23 cellular contexts compared by ENCODE assay signal in the genomic region with DNA sequence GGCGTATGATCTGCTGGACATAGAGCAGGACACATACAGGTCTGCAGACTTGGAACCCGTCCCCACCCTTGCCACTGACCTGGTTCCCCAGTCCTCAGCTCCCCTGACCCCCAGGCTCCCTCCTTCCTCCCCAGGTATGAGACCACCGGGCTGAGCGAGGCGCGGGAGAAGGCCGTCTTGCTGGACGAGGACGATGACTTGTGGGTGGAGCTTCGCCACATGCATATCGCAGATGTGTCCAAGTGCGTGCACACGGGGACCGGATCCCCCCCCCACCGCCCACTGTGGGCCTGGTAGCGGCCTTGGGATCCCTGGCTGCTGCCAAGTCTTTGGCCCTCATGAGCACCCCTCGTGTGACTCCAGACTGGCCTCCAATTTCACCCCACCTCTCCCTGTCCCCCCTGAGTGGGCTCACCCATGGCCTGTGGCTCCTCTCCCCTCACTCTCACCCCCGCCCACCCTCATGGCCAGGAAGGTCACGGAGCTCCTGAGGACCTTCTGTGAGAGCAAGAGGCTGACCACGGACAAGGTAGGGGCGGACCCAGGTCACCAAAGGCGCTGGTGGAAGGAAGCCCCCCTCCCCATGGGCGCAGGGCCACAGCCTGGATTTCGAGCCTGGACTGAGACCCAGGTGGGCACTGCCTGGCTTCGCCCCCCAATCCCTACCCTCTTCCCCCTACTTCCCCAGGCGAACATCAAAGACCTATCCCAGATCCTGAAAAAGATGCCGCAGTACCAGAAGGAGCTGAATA. TPM values are rescaled to one million over a fixed set of nuclear protein-coding genes. Genes with fewer than 3 reads are reported as not detected.
DNase-seq lines count a peak whose midpoint lies in the region; ATAC-seq and TF ChIP-seq lines count a peak whose summit lies in the region.
"Had no signal": no experiment of that assay in that cellular context is flagged by ENCODE, and none has a peak within 500 bp of the region (broad histone marks: within the 10 kb centered on the region; RNA-seq: fewer than 3 reads in every experiment).

No MANE protein-coding gene starts in this region.

- no peak for ATAC-seq in Right ventricle myocardium inferior
- ATAC-seq: GM12878 had no signal

- H3K27me3 ChIP-seq in neutrophil: no peaks in the 10 kb centered on the region
- H3K27me3 ChIP-seq: BLaER1 treated with 17β-estradiol and CSF1 and Interleukin-3, amounts not matched to agents 10 nM and 100 nM had no signal

- DNase-seq in Right ventricle myocardium inferior (ENCODE audit: missing footprints) (peak; percentile 17), cardiac septum (ENCODE audit: low spot score) (no peak), HK-2 (ENCODE audit: unreplicated experiment) (no peak), KG1 (lab: John Stamatoyannopoulos, UW) (no peak), germinal center (ENCODE audit: low spot score) (no peak)
- DNase-seq: 8988T; CD4-positive, CD25-positive, alpha-beta regulatory T cell; COR-L47; DMS 273 treated with DMSO at 0.1 percent for 48 hours; DMS53; DND-41; EL; GM23248; HCEC 1CT had no signal

- no peaks in the 10 kb centered on the region for H3K27me3 Mint-ChIP-seq in dendritic cell treated with granulocyte-macrophage colony-stimulating factor and Interleukin-4, amounts not matched to agents 40 ng/mL and 50 ng/mL, for 4 days
- H3K27me3 Mint-ChIP-seq: B cell; CD4-positive, CD25-positive, alpha-beta regulatory T cell; CD8-positive, alpha-beta memory T cell; IgD-negative memory B cell had no signal

- H3K27ac Mint-ChIP-seq in dendritic cell treated with granulocyte-macrophage colony-stimulating factor and Interleukin-4, amounts not matched to agents 40 ng/mL and 50 ng/mL, for 4 days: peak overlapping the region; percentile 50
- H3K27ac Mint-ChIP-seq: B cell; CD4-positive, CD25-positive, alpha-beta regulatory T cell; IgD-negative memory B cell had no signal

- intact Hi-C loops in Right ventricle myocardium inferior (cut with DNase I): no loop called here
- intact Hi-C loops in cardiac septum (cut with DNase I): no loop called here
- intact Hi-C loops in dendritic cell treated with granulocyte-macrophage colony-stimulating factor and Interleukin-4, amounts not matched to agents 40 ng/mL and 50 ng/mL, for 4 days (cut with micrococcal nuclease): loop anchor here (10.0 kb wide), 1 partner anchor 78 kb away; no protein-coding TSS in a partner anchor

- H3K4me1 ChIP-seq in neutrophil (ENCODE audit: control insufficient read depth in 1 of 2, insufficient read depth in 1 of 2, low read depth in 1 of 2, low read length in 1 of 2): peaks cover 66 to 69% of the 10 kb centered on the region in 2 experiments

- TF ChIP-seq CTCF in neutrophil (IDR thresholded peaks at IDR 0.05): no peak

- peaks cover 85% of the 10 kb centered on the region for H3K36me3 ChIP-seq in neutrophil

- no peak overlapping the region for H3K4me3 Mint-ChIP-seq in dendritic cell treated with granulocyte-macrophage colony-stimulating factor and Interleukin-4, amounts not matched to agents 40 ng/mL and 50 ng/mL, for 4 days
- H3K4me3 Mint-ChIP-seq: B cell; CD4-positive, CD25-positive, alpha-beta regulatory T cell; CD8-positive, alpha-beta memory T cell had no signal

- peak overlapping the region; percentile 78 for H3K27ac ChIP-seq in neutrophil
- H3K27ac ChIP-seq: BLaER1 treated with 17β-estradiol and CSF1 and Interleukin-3, amounts not matched to agents 10 nM and 100 nM; GM23248; KMS-11 had no signal

- peaks cover 93% of the 10 kb centered on the region for H3K4me1 Mint-ChIP-seq in dendritic cell treated with granulocyte-macrophage colony-stimulating factor and Interleukin-4, amounts not matched to agents 40 ng/mL and 50 ng/mL, for 4 days (ENCODE audit: low read depth)

- H3K36me3 Mint-ChIP-seq in dendritic cell treated with granulocyte-macrophage colony-stimulating factor and Interleukin-4, amounts not matched to agents 40 ng/mL and 50 ng/mL, for 4 days (ENCODE audit: low read depth): peaks cover 100% of the 10 kb centered on the region

- no peak overlapping the region for H3K4me3 ChIP-seq in neutrophil (ENCODE audit: low read depth in 1 of 2, low read length in 1 of 2)
- H3K4me3 ChIP-seq: BLaER1 treated with 17β-estradiol and CSF1 and Interleukin-3, amounts not matched to agents 10 nM and 100 nM; GM12878; GM23248 had no signal

- H3K9me3 Mint-ChIP-seq in dendritic cell treated with granulocyte-macrophage colony-stimulating factor and Interleukin-4, amounts not matched to agents 40 ng/mL and 50 ng/mL, for 4 days: no peaks in the 10 kb centered on the region
- H3K9me3 Mint-ChIP-seq: CD4-positive, CD25-positive, alpha-beta regulatory T cell; CD8-positive, alpha-beta memory T cell had no signal

- no peaks in the 10 kb centered on the region for H3K9me3 ChIP-seq in neutrophil

RNA-seq across cellular contexts. Expression of a gene that starts 5.6 kb away (rescaled TPM):
- 8.4 TPM for total RNA-seq in Right ventricle myocardium inferior
- total RNA-seq in cardiac septum: 4.0 TPM

RNA-seq across cellular contexts. Expression of a gene that starts 9.0 kb away (rescaled TPM):
- total RNA-seq in Right ventricle myocardium inferior (6.6 TPM), cardiac septum (not detected)
- total RNA-seq: G401, GM23248 had no signal

RNA-seq across cellular contexts. Expression of a gene that starts 12.9 kb away (rescaled TPM):
- total RNA-seq in Right ventricle myocardium inferior: 205 TPM
- total RNA-seq in cardiac septum: 130 TPM

RNA-seq across cellular contexts. Expression of a gene that starts 13.1 kb away (rescaled TPM):
- total RNA-seq in Right ventricle myocardium inferior: 25.3 TPM
- 21.8 TPM for total RNA-seq in cardiac septum

RNA-seq across cellular contexts. Expression of a gene that starts 26.4 kb away (rescaled TPM):
- total RNA-seq in Right ventricle myocardium inferior (1.2 TPM), cardiac septum (0.75 TPM)
- total RNA-seq: B cell; CD4-positive, CD25-positive, alpha-beta regulatory T cell; CD8-positive, alpha-beta memory T cell; G401; GM12878; GM23248 had no signal
